Comparison of ENCODE assay signal across 12 cellular contexts in genomic region chrX:48794993-48795501, GRCh38. TPM values are rescaled to one million over a fixed set of nuclear protein-coding genes. Genes with fewer than 3 reads are reported as not detected.
DNase-seq lines count a peak whose midpoint lies in the region; ATAC-seq and TF ChIP-seq lines count a peak whose summit lies in the region.
"Had no signal": no experiment of that assay in that cellular context is flagged by ENCODE, and none has a peak within 500 bp of the region (broad histone marks: within the 10 kb centered on the region; RNA-seq: fewer than 3 reads in every experiment).

No MANE protein-coding gene starts in this region.

- no peak overlapping the region for H3K4ac ChIP-seq in mesenchymal stem cell (ENCODE audit: low read depth in 1 of 2, low read length in 2 of 2)

- DNase-seq in AG20443 (ENCODE audit: low spot score) = peak; percentile 75
- peak; percentile 21 for DNase-seq in mammary epithelial cell
- DNase-seq in mesenchymal stem cell = peak; percentile 67
- no peak for DNase-seq in stimulated activated CD4-positive, alpha-beta T cell treated with anti-CD3 and anti-CD28 coated beads, Interleukin-15, amount 100 ng/mL, for 24 hours
- DNase-seq in NCI-H1417 (lab: John Stamatoyannopoulos, UW) = no peak
- DNase-seq: activated CD4-positive, CD25-positive, alpha-beta regulatory T cell treated with anti-CD3 and anti-CD28 coated beads, Interleukin-2, amount 50 U/mL, for 72 hours; NCI-H2171; spleen; stimulated activated CD8-positive, alpha-beta memory T cell treated with anti-CD3 and anti-CD28 coated beads, Interleukin-4, amount 100 ng/mL, for 48 hours had no signal

- no peak overlapping the region for H2BK120ac ChIP-seq in mesenchymal stem cell (ENCODE audit: low read depth, low read length)

- TF ChIP-seq CTCF in mammary epithelial cell (conservative IDR thresholded peaks at IDR 0.05 in 1 of 2, IDR thresholded peaks at IDR 0.05 in 1 of 2; ENCODE audit: extremely low read depth in 1 of 2, insufficient read depth in 1 of 2, low read depth in 1 of 2, low read length in 2 of 2) = no peak

- H2BK5ac ChIP-seq in mesenchymal stem cell (ENCODE audit: low read depth, low read length, poor library complexity, severe bottlenecking) = no peak overlapping the region

- no peaks in the 10 kb centered on the region for H3K79me2 ChIP-seq in mammary epithelial cell (ENCODE audit: insufficient read depth, low read length)

- peak overlapping the region in 1 of 2 experiments; percentile 21 for H3K18ac ChIP-seq in mesenchymal stem cell (ENCODE audit: low read depth in 1 of 2, low read length in 2 of 2)

- H3K4me2 ChIP-seq in mammary epithelial cell (ENCODE audit: insufficient read depth, low read depth, low read length) (no peak overlapping the region), mesenchymal stem cell (ENCODE audit: low read length, poor library complexity, severe bottlenecking) (no peak overlapping the region)

- no peak overlapping the region for H3K14ac ChIP-seq in mesenchymal stem cell (ENCODE audit: low read length in 2 of 2)

- H2BK12ac ChIP-seq in mesenchymal stem cell (ENCODE audit: low read length in 2 of 2) = peak overlapping the region in 1 of 2 experiments; percentile 59

- no peak for TF ChIP-seq EP300 in Ishikawa (IDR thresholded peaks at IDR 0.05; ENCODE audit: borderline replicate concordance)

- TF ChIP-seq RAD21 in Ishikawa (IDR thresholded peaks at IDR 0.05; ENCODE audit: low read depth) = no peak

- in situ Hi-C loops in mammary epithelial cell (cut with MboI; ENCODE audit: low sequenced_read_pairs in 2 of 2) = no loop called here

- dilution Hi-C loops in mammary epithelial cell (cut with HindIII; ENCODE audit: low sequenced_read_pairs) = loop anchor here (5.0 kb wide), 2 partner anchors 37 to 38 kb away; no protein-coding TSS in a partner anchor

- WGBS in mammary epithelial cell (ENCODE audit: low coverage, missing lambda C conversion rate) = 82% methylated on average over 6 of the region's 8 CpGs
- 18% methylated on average over 3 of the region's 8 CpGs for WGBS in mesenchymal stem cell

- no peak overlapping the region for H3K27ac ChIP-seq in mammary epithelial cell (ENCODE audit: insufficient read depth, low read depth, low read length)
- no peak overlapping the region for H3K27ac ChIP-seq in mesenchymal stem cell (ENCODE audit: low read length, poor library complexity, severe bottlenecking)
- H3K27ac ChIP-seq: spleen had no signal

- intact Hi-C loops in mammary epithelial cell (cut with micrococcal nuclease) = no loop called here

- H3K27me3 ChIP-seq in mammary epithelial cell (ENCODE audit: insufficient read depth, low read length) (no peaks in the 10 kb centered on the region), mesenchymal stem cell (ENCODE audit: control insufficient read depth in 1 of 2, insufficient read depth in 1 of 2, low read length in 2 of 2) (peaks cover 0 to 58% of the 10 kb centered on the region in 2 experiments)
- H3K27me3 ChIP-seq: spleen had no signal

- no peak overlapping the region for H3K23ac ChIP-seq in mesenchymal stem cell (ENCODE audit: low read length in 2 of 2)

- H3K36me3 ChIP-seq in mammary epithelial cell (ENCODE audit: insufficient read depth, low read length) = no peaks in the 10 kb centered on the region
- no peaks in the 10 kb centered on the region for H3K36me3 ChIP-seq in mesenchymal stem cell (ENCODE audit: control insufficient read depth in 1 of 2, insufficient read depth in 2 of 2, low read depth in 1 of 2, low read length in 2 of 2)
- H3K36me3 ChIP-seq: spleen had no signal

- BruUV-seq in mammary epithelial cell (replicated peaks; lab: Mats Ljungman, UMichigan) = no TSS peak

- no peaks in the 10 kb centered on the region for H4K20me1 ChIP-seq in mammary epithelial cell (ENCODE audit: insufficient read depth, low read length)

- H3K9me3 ChIP-seq in mammary epithelial cell (replicated peaks; ENCODE audit: insufficient read depth, low read length) = no peaks in the 10 kb centered on the region
- no peaks in the 10 kb centered on the region for H3K9me3 ChIP-seq in mesenchymal stem cell (ENCODE audit: control insufficient read depth, low read length)
- H3K9me3 ChIP-seq: spleen had no signal

- H4K8ac ChIP-seq in mesenchymal stem cell (ENCODE audit: low read length) = peak overlapping the region; percentile 82

- CTCF ChIA-PET in mammary epithelial cell (lab: Charles Lee; ENCODE audit: low non-redundant PET) = no interaction called here

- H3K4me3 ChIP-seq in mammary epithelial cell (replicated peaks in 1 of 3; ENCODE audit: insufficient read depth in 1 of 3, low read depth in 2 of 3, low read length in 3 of 3) (no peak overlapping the region), mesenchymal stem cell (ENCODE audit: insufficient read depth in 1 of 2, low read depth in 1 of 2, low read length in 2 of 2) (no peak overlapping the region)
- H3K4me3 ChIP-seq: spleen had no signal

- ATAC-seq in GM19463 (IDR thresholded peaks at IDR 0.05; ENCODE audit: unreplicated experiment) (no peak), GM21515 (IDR thresholded peaks at IDR 0.05; ENCODE audit: unreplicated experiment) (no peak)

- no peaks in the 10 kb centered on the region for H3K79me1 ChIP-seq in mesenchymal stem cell (replicated peaks; ENCODE audit: low read length, poor library complexity, severe bottlenecking)

- H2AK5ac ChIP-seq in mesenchymal stem cell (ENCODE audit: low read length, severe bottlenecking) = no peak overlapping the region

- H2BK15ac ChIP-seq in mesenchymal stem cell (ENCODE audit: low read depth, poor library complexity, severe bottlenecking) = no peak overlapping the region

- H3K9ac ChIP-seq in mammary epithelial cell (ENCODE audit: insufficient read depth, low read length) = no peak overlapping the region
- no peak overlapping the region for H3K9ac ChIP-seq in mesenchymal stem cell (ENCODE audit: low read length)

- H3K4me1 ChIP-seq in mammary epithelial cell (ENCODE audit: insufficient read depth, low read length) = peaks cover 7% of the 10 kb centered on the region
- H3K4me1 ChIP-seq in mesenchymal stem cell (ENCODE audit: control insufficient read depth, insufficient read depth, low read depth, low read length) = peaks cover 10% of the 10 kb centered on the region
- H3K4me1 ChIP-seq: spleen had no signal

- peak overlapping the region; percentile 33 for H2AFZ ChIP-seq in mammary epithelial cell (ENCODE audit: low read depth, low read length)
- no peak overlapping the region for H2AFZ ChIP-seq in mesenchymal stem cell (ENCODE audit: low read depth, low read length)

- peak overlapping the region; percentile 34 for H4K91ac ChIP-seq in mesenchymal stem cell (ENCODE audit: low read length)

TF ChIP-seq in Ishikawa, 13 proteins besides CTCF, POLR2A, EP300 and RAD21:
- no peak for TF ChIP-seq USF1 (IDR thresholded peaks at IDR 0.05)
- TF ChIP-seq MAX (IDR thresholded peaks at IDR 0.05) = peak; percentile 43; the same call in 1 of the 2 replicates

RNA-seq across cellular contexts. Expression of gene HDAC6, which starts 6.8 kb away (rescaled TPM):
- 10 to 100 TPM; 33.5 to 40.6 TPM for total RNA-seq in mammary epithelial cell
- polyA plus RNA-seq in mammary epithelial cell = 16.8 TPM
- 24.0 TPM for polyA minus RNA-seq in mammary epithelial cell
- polyA plus RNA-seq in mesenchymal stem cell (2013, experiment 1 of 2) = 38.8 TPM
- 35.3 TPM for polyA plus RNA-seq in mesenchymal stem cell (2013, experiment 2 of 2)

RNA-seq across cellular contexts. Expression of gene GATA1, which starts 8.7 kb away (rescaled TPM):
- not detected for total RNA-seq in mammary epithelial cell
- not detected for polyA plus RNA-seq in mammary epithelial cell
- polyA minus RNA-seq in mammary epithelial cell = not detected
- not detected for polyA plus RNA-seq in mesenchymal stem cell (2013, experiment 1 of 2)
- polyA plus RNA-seq in mesenchymal stem cell (2013, experiment 2 of 2) = not detected

RNA-seq across cellular contexts. Expression of gene ERAS, which starts 31.3 kb away (rescaled TPM):
- not detected for total RNA-seq in mammary epithelial cell
- not detected for polyA plus RNA-seq in mammary epithelial cell
- not detected for polyA minus RNA-seq in mammary epithelial cell
- not detected for polyA plus RNA-seq in mesenchymal stem cell (2013, experiment 1 of 2)
- polyA plus RNA-seq in mesenchymal stem cell (2013, experiment 2 of 2) = not detected

RNA-seq across cellular contexts. Expression of gene GLOD5, which starts 33.5 kb away (rescaled TPM):
- total RNA-seq in mammary epithelial cell = not detected
- not detected for polyA plus RNA-seq in mammary epithelial cell
- polyA minus RNA-seq in mammary epithelial cell = not detected
- not detected for polyA plus RNA-seq in mesenchymal stem cell (2013, experiment 1 of 2)
- polyA plus RNA-seq in mesenchymal stem cell (2013, experiment 2 of 2) = not detected
- total RNA-seq: spleen had no signal
- polyA plus RNA-seq: spleen had no signal

RNA-seq across cellular contexts. Expression of gene PCSK1N, which starts 40.4 kb away (rescaled TPM):
- total RNA-seq in mammary epithelial cell = 10 to 100 TPM; 16.5 to 36.4 TPM
- 3.3 TPM for polyA plus RNA-seq in mammary epithelial cell
- 1.0 TPM for polyA minus RNA-seq in mammary epithelial cell
- polyA plus RNA-seq in mesenchymal stem cell (2013, experiment 1 of 2) = 0.12 TPM
- polyA plus RNA-seq in mesenchymal stem cell (2013, experiment 2 of 2) = 0.16 TPM

Comparison
In these comparisons a context has a peak if more than half of its experiments do, and no peak if none do; other contexts are left out.
1. DNase-seq: peak in AG20443 (single experiment), mammary epithelial cell (single experiment) and mesenchymal stem cell (single experiment); none in stimulated activated CD4-positive, alpha-beta T cell treated with anti-CD3 and anti-CD28 coated beads, Interleukin-15, amount 100 ng/mL, for 24 hours (single experiment) and NCI-H1417 (0 of 3).